17 cellular contexts compared by ENCODE assay signal in the genomic region with DNA sequence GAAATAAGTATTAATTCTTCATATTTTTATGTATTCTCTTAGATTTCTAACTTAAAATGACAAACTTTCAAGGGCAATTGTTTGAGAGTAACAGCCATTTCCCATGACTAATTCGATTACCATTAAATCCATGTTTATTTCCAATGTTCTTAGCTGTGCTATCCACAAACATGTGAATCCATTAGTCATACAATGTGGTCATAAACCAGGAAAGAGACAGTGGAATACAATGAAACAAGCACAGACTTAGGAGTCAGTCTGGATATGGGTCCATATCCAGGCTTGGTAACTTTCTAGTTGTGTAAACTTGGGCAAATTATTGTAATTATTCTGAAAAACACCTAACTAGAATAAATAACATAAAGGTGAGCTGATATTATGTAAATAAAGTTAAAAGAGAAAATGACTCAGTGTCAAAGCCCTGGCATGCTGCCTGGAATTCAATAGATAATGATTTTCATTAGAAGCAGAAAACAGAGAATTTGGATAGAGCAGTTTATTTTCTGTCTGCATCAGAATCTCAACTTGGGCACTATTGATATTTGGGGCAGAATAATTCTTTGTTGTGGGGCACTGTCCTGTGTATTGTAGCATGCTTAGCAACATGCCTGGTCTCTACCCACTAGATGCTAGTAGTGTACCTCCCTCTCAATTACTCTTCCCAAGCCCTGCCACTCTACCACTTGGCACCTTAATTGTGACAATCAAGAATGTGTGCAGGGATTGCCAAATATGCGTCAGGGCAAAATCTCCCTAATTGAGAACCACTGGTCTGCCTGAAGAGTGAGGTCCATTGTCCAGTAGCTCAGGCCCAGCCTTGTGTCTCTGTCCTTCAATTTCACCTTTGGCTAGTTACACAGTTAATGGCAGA. TPM values are rescaled to one million over a fixed set of nuclear protein-coding genes. Genes with fewer than 3 reads are reported as not detected.
DNase-seq lines count a peak whose midpoint lies in the region; ATAC-seq lines count a peak whose summit lies in the region.
"Had no signal": no experiment of that assay in that cellular context is flagged by ENCODE, and none has a peak within 500 bp of the region (broad histone marks: within the 10 kb centered on the region; RNA-seq: fewer than 3 reads in every experiment).

No MANE protein-coding gene starts in this region.

- ATAC-seq in left ventricle myocardium superior (peak; percentile 92), GM21717 (IDR thresholded peaks at IDR 0.05; ENCODE audit: unreplicated experiment) (no peak)
- no peak for ATAC-seq in stimulated activated naive CD8-positive, alpha-beta T cell treated with anti-CD3 and anti-CD28 coated beads, Interleukin-15, amount 100 ng/mL, for 72 hours
- ATAC-seq: activated T-helper 17 cell treated with anti-CD3 and anti-CD28 coated beads, Interleukin-2, amount 50 U/mL, for 72 hours; esophagus mucosa; GM12878; upper lobe of right lung had no signal

- H2BK120ac ChIP-seq in mesendoderm (ENCODE audit: low read depth, low read length): no peak overlapping the region

- H3K4ac ChIP-seq in mesendoderm (ENCODE audit: low read depth, low read length): no peak overlapping the region

- no peak overlapping the region for H3K9ac ChIP-seq in mesendoderm (ENCODE audit: low read length)

- H3K27me3 Mint-ChIP-seq in stimulated activated naive CD8-positive, alpha-beta T cell treated with anti-CD3 and anti-CD28 coated beads, Interleukin-15, amount 100 ng/mL, for 72 hours: no peaks in the 10 kb centered on the region
- H3K27me3 Mint-ChIP-seq: activated CD4-positive, alpha-beta T cell treated with anti-CD3 and anti-CD28 coated beads, Interleukin-2, amount 10 ng/mL, durations not matched to agents 24 days and 14 days had no signal

- no peak overlapping the region for H3K56ac ChIP-seq in mesendoderm (ENCODE audit: low read length)

- no peaks in the 10 kb centered on the region for H3K79me1 ChIP-seq in mesendoderm (ENCODE audit: low read length)

- H3K4me3 Mint-ChIP-seq in stimulated activated naive CD8-positive, alpha-beta T cell treated with anti-CD3 and anti-CD28 coated beads, Interleukin-15, amount 100 ng/mL, for 72 hours: no peak overlapping the region
- H3K4me3 Mint-ChIP-seq: activated CD4-positive, alpha-beta T cell treated with anti-CD3 and anti-CD28 coated beads, Interleukin-2, amount 10 ng/mL, durations not matched to agents 24 days and 14 days; activated T-helper 17 cell treated with anti-CD3 and anti-CD28 coated beads, Interleukin-2, amount 50 U/mL, for 72 hours; neural crest cell had no signal

- no peaks in the 10 kb centered on the region for H3K4me1 Mint-ChIP-seq in stimulated activated naive CD8-positive, alpha-beta T cell treated with anti-CD3 and anti-CD28 coated beads, Interleukin-15, amount 100 ng/mL, for 72 hours
- H3K4me1 Mint-ChIP-seq: activated CD4-positive, alpha-beta T cell treated with anti-CD3 and anti-CD28 coated beads, Interleukin-2, amount 10 ng/mL, durations not matched to agents 24 days and 14 days; activated T-helper 17 cell treated with anti-CD3 and anti-CD28 coated beads, Interleukin-2, amount 50 U/mL, for 72 hours; neural crest cell had no signal

- H3K27ac ChIP-seq in mesendoderm (ENCODE audit: low read depth, low read length): no peak overlapping the region
- H3K27ac ChIP-seq: upper lobe of right lung had no signal

- WGBS in mesendoderm (ENCODE audit: extremely low coverage, insufficient coverage, low lambda C conversion rate): no CpG with 5 or more reads among the region's 2 CpGs

- H3K36me3 ChIP-seq in mesendoderm (ENCODE audit: control insufficient read depth, insufficient read depth, low read length): no peaks in the 10 kb centered on the region
- H3K36me3 ChIP-seq: upper lobe of right lung had no signal

- intact Hi-C loops in left ventricle myocardium superior (cut with micrococcal nuclease): no loop called here

- no peaks in the 10 kb centered on the region for H3K27me3 ChIP-seq in mesendoderm (ENCODE audit: insufficient read depth, low read length, poor library complexity)
- H3K27me3 ChIP-seq: upper lobe of right lung had no signal

- H3K18ac ChIP-seq in mesendoderm (ENCODE audit: low read length): no peak overlapping the region

- no peak overlapping the region for H2BK5ac ChIP-seq in mesendoderm (ENCODE audit: low read length)

- no peak overlapping the region for H3K27ac Mint-ChIP-seq in stimulated activated naive CD8-positive, alpha-beta T cell treated with anti-CD3 and anti-CD28 coated beads, Interleukin-15, amount 100 ng/mL, for 72 hours
- H3K27ac Mint-ChIP-seq: activated CD4-positive, alpha-beta T cell treated with anti-CD3 and anti-CD28 coated beads, Interleukin-2, amount 10 ng/mL, durations not matched to agents 24 days and 14 days; activated T-helper 17 cell treated with anti-CD3 and anti-CD28 coated beads, Interleukin-2, amount 50 U/mL, for 72 hours had no signal

- H3K9me3 Mint-ChIP-seq in stimulated activated naive CD8-positive, alpha-beta T cell treated with anti-CD3 and anti-CD28 coated beads, Interleukin-15, amount 100 ng/mL, for 72 hours: no peaks in the 10 kb centered on the region
- H3K9me3 Mint-ChIP-seq: activated CD4-positive, alpha-beta T cell treated with anti-CD3 and anti-CD28 coated beads, Interleukin-2, amount 10 ng/mL, durations not matched to agents 24 days and 14 days; activated T-helper 17 cell treated with anti-CD3 and anti-CD28 coated beads, Interleukin-2, amount 50 U/mL, for 72 hours; neural crest cell had no signal

- no peak overlapping the region for H4K8ac ChIP-seq in mesendoderm (ENCODE audit: low read depth, low read length)

- no peak overlapping the region for H3K23ac ChIP-seq in mesendoderm (ENCODE audit: low read length)

- DNase-seq in A172 (ENCODE audit: low spot score): peak; percentile 37
- DNase-seq in M059J (ENCODE audit: low read depth): peak; percentile 20
- DNase-seq in dedifferentiated amniotic fluid mesenchymal stem cell (ENCODE audit: extremely low spot score): peak; percentile 26
- peak; percentile 17 for DNase-seq in left ventricle myocardium superior
- no peak for DNase-seq in stimulated activated naive CD8-positive, alpha-beta T cell treated with anti-CD3 and anti-CD28 coated beads, Interleukin-15, amount 100 ng/mL, for 72 hours
- DNase-seq in DMS153 (lab: John Stamatoyannopoulos, UW): no peak
- no peak for DNase-seq in mesendoderm
- DNase-seq: activated CD4-positive, alpha-beta T cell treated with anti-CD3 and anti-CD28 coated beads, Interleukin-2, amount 10 ng/mL, durations not matched to agents 24 days and 14 days; central memory CD4-positive, alpha-beta T cell; upper lobe of right lung had no signal

- no peak overlapping the region for H2AK5ac ChIP-seq in mesendoderm (ENCODE audit: low read length)

- H3K4me2 ChIP-seq in mesendoderm (ENCODE audit: low read length): no peak overlapping the region

- no peak overlapping the region for H2BK15ac ChIP-seq in mesendoderm (replicated peaks; ENCODE audit: low read depth)

- no peaks in the 10 kb centered on the region for H3K79me2 ChIP-seq in mesendoderm (ENCODE audit: control insufficient read depth, insufficient read depth, low read length)

- H3K4me3 ChIP-seq in mesendoderm (ENCODE audit: low read length): no peak overlapping the region
- H3K4me3 ChIP-seq: GM12878, upper lobe of right lung had no signal

- no peak overlapping the region for H4K5ac ChIP-seq in mesendoderm (ENCODE audit: low read length)

- H3K4me1 ChIP-seq in mesendoderm (ENCODE audit: control insufficient read depth, low read depth, low read length): no peaks in the 10 kb centered on the region
- H3K4me1 ChIP-seq: upper lobe of right lung had no signal

RNA-seq across cellular contexts. Expression of a gene that starts 44.7 kb away (rescaled TPM):
- total RNA-seq in A172 (2014; rRNA removed; shearing (Covaris generic)): not detected in 2 replicates
- total RNA-seq in M059J (2014; rRNA removed; shearing (Covaris generic)): not detected in 2 replicates
- total RNA-seq in left ventricle myocardium superior: 52.2 TPM
- polyA plus RNA-seq in mesendoderm (2013, experiment 1 of 2): 1.7 TPM
- 1.9 TPM for polyA plus RNA-seq in mesendoderm (2013, experiment 2 of 2)
- total RNA-seq: A673; activated CD4-positive, alpha-beta T cell treated with anti-CD3 and anti-CD28 coated beads, Interleukin-2, amount 10 ng/mL, durations not matched to agents 24 days and 14 days; activated T-helper 17 cell treated with anti-CD3 and anti-CD28 coated beads, Interleukin-2, amount 50 U/mL, for 72 hours; GM12878; T-helper 1 cell treated with Interleukin-12 subunit alpha and Interleukin-12 subunit beta and Interleukin-4 antibody, amounts not matched to agents 30 ng/mL and 1 ng/mL, for 36 hours; upper lobe of right lung had no signal
- polyA plus RNA-seq: GM12878 had no signal

Comparison
In these comparisons a context has a peak if more than half of its experiments do, and no peak if none do; other contexts are left out.
1. DNase-seq: peak in A172 (single experiment), M059J (single experiment), dedifferentiated amniotic fluid mesenchymal stem cell (single experiment) and left ventricle myocardium superior (single experiment); none in stimulated activated naive CD8-positive, alpha-beta T cell treated with anti-CD3 and anti-CD28 coated beads, Interleukin-15, amount 100 ng/mL, for 72 hours (0 of 2), DMS153 (single experiment) and mesendoderm (single experiment).
2. RNA of a gene that starts 44.7 kb away (total RNA-seq): 52.2 TPM in left ventricle myocardium superior (single experiment); not detected in A172 and not detected in M059J; every median in the first group is over 10 times any median in the second.